11 cellular contexts compared by ENCODE assay signal in genomic region chr22:19691721-19692341, GRCh38. TPM values are rescaled to one million over a fixed set of nuclear protein-coding genes. Genes with fewer than 3 reads are reported as not detected.
DNase-seq lines count a peak whose midpoint lies in the region; ATAC-seq, FAIRE-seq and TF ChIP-seq lines count a peak whose summit lies in the region.
"Had no signal": no experiment of that assay in that cellular context is flagged by ENCODE, and none has a peak within 500 bp of the region (broad histone marks: within the 10 kb centered on the region; RNA-seq: fewer than 3 reads in every experiment).

No MANE protein-coding gene starts in this region.

- DNase-seq in activated effector memory CD4-positive, alpha-beta T cell treated with anti-CD3 and anti-CD28 coated beads, Interleukin-2, amount 50 U/mL, for 16 hours: peak; percentile 31
- no peak for DNase-seq in activated effector memory CD4-positive, alpha-beta T cell treated with Interleukin-2 at 50 U/mL for 16 hours
- DNase-seq in mesendoderm (peak; percentile 83), NCI-H2107 treated with DMSO at 0.1 percent for 48 hours (lab: John Stamatoyannopoulos, UW; ENCODE audit: unreplicated experiment) (no peak), D721Med (ENCODE audit: insufficient read length, low spot score) (no peak), NCI-H226 (no peak)
- DNase-seq: gastrocnemius medialis; stimulated activated CD4-positive, alpha-beta T cell treated with anti-CD3 and anti-CD28 coated beads, Interleukin-12 subunit alpha, Interleukin-12 subunit beta, amount 100 ng/mL, for 4 hours had no signal

- no peak for ATAC-seq in GM19023 (IDR thresholded peaks at IDR 0.05; ENCODE audit: unreplicated experiment)

- H3K4me1 ChIP-seq in ectodermal cell (ENCODE audit: control insufficient read depth, insufficient read depth, low read length): peaks cover 8% of the 10 kb centered on the region
- H3K4me1 ChIP-seq in mesendoderm (ENCODE audit: control insufficient read depth, low read depth, low read length): peaks cover 4% of the 10 kb centered on the region
- H3K4me1 ChIP-seq: gastrocnemius medialis had no signal

- H3K56ac ChIP-seq in mesendoderm (ENCODE audit: low read length): peak overlapping the region; percentile 83

- WGBS in ectodermal cell, 2 experiments: 31 to 32% methylated on average over 19 of the region's 19 CpGs
- WGBS in mesendoderm (ENCODE audit: extremely low coverage, insufficient coverage, low lambda C conversion rate): no CpG with 5 or more reads among the region's 19 CpGs

- H4K5ac ChIP-seq in mesendoderm (ENCODE audit: low read length): no peak overlapping the region

- H3K23ac ChIP-seq in mesendoderm (ENCODE audit: low read length): no peak overlapping the region

- peak overlapping the region; percentile 23 for H3K9ac ChIP-seq in mesendoderm (ENCODE audit: low read length)

- no peak overlapping the region for H2BK15ac ChIP-seq in mesendoderm (replicated peaks; ENCODE audit: low read depth)

- H3K4me2 ChIP-seq in mesendoderm (ENCODE audit: low read length): no peak overlapping the region

- H3K27me3 ChIP-seq in ectodermal cell (ENCODE audit: control insufficient read depth, insufficient read depth, low read length, poor library complexity, severe bottlenecking) (no peaks in the 10 kb centered on the region), mesendoderm (ENCODE audit: insufficient read depth, low read length, poor library complexity) (no peaks in the 10 kb centered on the region)

- no peaks in the 10 kb centered on the region for H3K9me3 ChIP-seq in ectodermal cell (ENCODE audit: control insufficient read depth, low read length)
- H3K9me3 ChIP-seq: gastrocnemius medialis had no signal

- no peaks in the 10 kb centered on the region for H3K79me2 ChIP-seq in mesendoderm (ENCODE audit: control insufficient read depth, insufficient read depth, low read length)

- H3K4ac ChIP-seq in mesendoderm (ENCODE audit: low read depth, low read length): no peak overlapping the region

- H2BK120ac ChIP-seq in mesendoderm (ENCODE audit: low read depth, low read length): no peak overlapping the region

- no peak overlapping the region for H4K8ac ChIP-seq in mesendoderm (ENCODE audit: low read depth, low read length)

- no peaks in the 10 kb centered on the region for H3K79me1 ChIP-seq in mesendoderm (ENCODE audit: low read length)

- H3K36me3 ChIP-seq in ectodermal cell (ENCODE audit: control insufficient read depth, insufficient read depth, low read length) (no peaks in the 10 kb centered on the region), mesendoderm (ENCODE audit: control insufficient read depth, insufficient read depth, low read length) (no peaks in the 10 kb centered on the region)
- H3K36me3 ChIP-seq: gastrocnemius medialis had no signal

- TF ChIP-seq CTCF in D721Med (IDR thresholded peaks at IDR 0.05; ENCODE audit: insufficient read depth, missing control alignments): no peak

- H3K18ac ChIP-seq in mesendoderm (ENCODE audit: low read length): no peak overlapping the region

- no peak overlapping the region for H3K4me3 ChIP-seq in ectodermal cell (ENCODE audit: insufficient read depth, low read depth, low read length)
- no peak overlapping the region for H3K4me3 ChIP-seq in mesendoderm (ENCODE audit: low read length)

- H2BK5ac ChIP-seq in mesendoderm (ENCODE audit: low read length): no peak overlapping the region

- H2AK5ac ChIP-seq in mesendoderm (ENCODE audit: low read length): no peak overlapping the region

- FAIRE-seq in D721Med (lab: Jason Lieb, UNC): no peak
- FAIRE-seq: A204.1 had no signal

- H3K27ac ChIP-seq in ectodermal cell (ENCODE audit: insufficient read depth, low read depth, low read length, poor library complexity, severe bottlenecking) (peak overlapping the region; percentile 61), mesendoderm (ENCODE audit: low read depth, low read length) (peak overlapping the region; percentile 0)
- H3K27ac ChIP-seq: gastrocnemius medialis had no signal

RNA-seq across cellular contexts. Expression of gene SEPTIN5, which starts 22.5 kb away (rescaled TPM):
- polyA plus RNA-seq in ectodermal cell (2013, experiment 1 of 4): 12.6 TPM
- 10.0 TPM for polyA plus RNA-seq in ectodermal cell (2013, experiment 2 of 4)
- polyA plus RNA-seq in ectodermal cell (2013, experiment 3 of 4): 11.1 TPM
- 12.4 TPM for polyA plus RNA-seq in ectodermal cell (2013, experiment 4 of 4)
- 6.2 TPM for polyA plus RNA-seq in mesendoderm (2013, experiment 1 of 2)
- 5.7 TPM for polyA plus RNA-seq in mesendoderm (2013, experiment 2 of 2)

RNA-seq across cellular contexts. Expression of gene GP1BB, which starts 31.5 kb away (rescaled TPM):
- polyA plus RNA-seq in ectodermal cell (2013, experiment 1 of 4): 1.1 TPM
- polyA plus RNA-seq in ectodermal cell (2013, experiment 2 of 4): 0.92 TPM
- polyA plus RNA-seq in ectodermal cell (2013, experiment 3 of 4): 1.3 TPM
- 1.1 TPM for polyA plus RNA-seq in ectodermal cell (2013, experiment 4 of 4)
- 0.52 TPM for polyA plus RNA-seq in mesendoderm (2013, experiment 1 of 2)
- polyA plus RNA-seq in mesendoderm (2013, experiment 2 of 2): 0.45 TPM

Comparison
In these comparisons a context has a peak if more than half of its experiments do, and no peak if none do; other contexts are left out.
1. DNase-seq: peak in activated effector memory CD4-positive, alpha-beta T cell treated with anti-CD3 and anti-CD28 coated beads, Interleukin-2, amount 50 U/mL, for 16 hours (single experiment) and mesendoderm (single experiment); none in activated effector memory CD4-positive, alpha-beta T cell treated with Interleukin-2 at 50 U/mL for 16 hours (single experiment), NCI-H2107 treated with DMSO at 0.1 percent for 48 hours (single experiment), D721Med (single experiment) and NCI-H226 (single experiment).